8 cellular contexts compared by ENCODE assay signal in the genomic region with DNA sequence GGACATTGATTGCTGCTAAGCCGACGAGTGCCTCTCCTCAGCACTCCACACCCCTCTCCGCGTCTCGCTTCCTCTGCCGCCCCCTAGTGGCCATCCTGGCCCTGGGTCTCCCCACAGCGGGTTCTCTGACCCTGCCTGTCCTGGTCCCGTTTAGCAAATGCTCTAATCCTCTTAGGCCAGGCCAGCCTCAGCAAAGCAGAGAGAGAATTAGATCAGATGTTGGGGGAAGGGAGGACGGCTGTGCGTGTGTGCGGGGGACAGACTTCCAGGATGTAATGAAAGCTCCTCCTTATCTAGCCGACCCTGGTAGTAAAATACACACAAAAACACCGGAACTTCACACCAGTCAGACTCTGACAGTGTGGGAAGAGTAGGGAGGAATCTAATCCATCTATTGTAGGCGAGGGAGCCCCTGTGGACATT. TPM values are rescaled to one million over a fixed set of nuclear protein-coding genes. Genes with fewer than 3 reads are reported as not detected.
DNase-seq lines count a peak whose midpoint lies in the region; ATAC-seq lines count a peak whose summit lies in the region.

No MANE protein-coding gene starts in this region.

- H4K8ac ChIP-seq in mesenchymal stem cell (ENCODE audit: low read length), result peak overlapping the region; percentile 75

- no peak overlapping the region for H2AFZ ChIP-seq in mesenchymal stem cell (ENCODE audit: low read depth, low read length)

- no peak overlapping the region for H3K9ac ChIP-seq in mesenchymal stem cell (ENCODE audit: low read length)

- H3K14ac ChIP-seq in mesenchymal stem cell (ENCODE audit: low read length in 2 of 2), result no peak overlapping the region

- H2BK120ac ChIP-seq in mesenchymal stem cell (ENCODE audit: low read depth, low read length), result no peak overlapping the region

- DNase-seq in Ammon's horn (ENCODE audit: low spot score), result peak; percentile 86
- peak; percentile 60 for DNase-seq in HCEC 1CT
- DNase-seq in NCI-H82 treated with DMSO at 0.1 percent for 48 hours (lab: John Stamatoyannopoulos, UW; ENCODE audit: unreplicated experiment), result peak; percentile 100
- peak; percentile 45 to 82 for DNase-seq in activated CD8-positive, alpha-beta memory T cell treated with anti-CD3 and anti-CD28 coated beads for 1 hour (ENCODE audit: extremely low read depth in 1 of 2, low read depth in 1 of 2)
- peak; percentile 75 for DNase-seq in effector CD8-positive, alpha-beta T cell (lab: John Stamatoyannopoulos, UW)
- peak; percentile 74 for DNase-seq in mesenchymal stem cell
- peak; percentile 83 for DNase-seq in stimulated activated CD8-positive, alpha-beta memory T cell treated with anti-CD3 and anti-CD28 coated beads, Interleukin-15, amount 100 ng/mL, for 1 hour (ENCODE audit: low read depth)

- H3K79me1 ChIP-seq in mesenchymal stem cell (replicated peaks; ENCODE audit: low read length, poor library complexity, severe bottlenecking), result no peaks in the 10 kb centered on the region

- H3K27me3 ChIP-seq in mesenchymal stem cell (ENCODE audit: control insufficient read depth in 1 of 2, insufficient read depth in 1 of 2, low read length in 2 of 2), result peaks cover 0 to 13% of the 10 kb centered on the region in 2 experiments

- no peak overlapping the region for H3K18ac ChIP-seq in mesenchymal stem cell (ENCODE audit: low read depth in 1 of 2, low read length in 2 of 2)

- H3K27ac ChIP-seq in mesenchymal stem cell (ENCODE audit: low read length, poor library complexity, severe bottlenecking), result no peak overlapping the region

- ATAC-seq in GM19035 (IDR thresholded peaks at IDR 0.05; ENCODE audit: unreplicated experiment), result no peak

- no peak overlapping the region for H3K23ac ChIP-seq in mesenchymal stem cell (ENCODE audit: low read length in 2 of 2)

- no peak overlapping the region for H3K4me3 ChIP-seq in mesenchymal stem cell (ENCODE audit: insufficient read depth in 1 of 2, low read depth in 1 of 2, low read length in 2 of 2)

- H2BK15ac ChIP-seq in mesenchymal stem cell (ENCODE audit: low read depth, poor library complexity, severe bottlenecking), result no peak overlapping the region

- no peak overlapping the region for H2BK12ac ChIP-seq in mesenchymal stem cell (ENCODE audit: low read length in 2 of 2)

- H2BK5ac ChIP-seq in mesenchymal stem cell (ENCODE audit: low read depth, low read length, poor library complexity, severe bottlenecking), result no peak overlapping the region

- no peaks in the 10 kb centered on the region for H3K9me3 ChIP-seq in mesenchymal stem cell (ENCODE audit: control insufficient read depth, low read length)

- no peaks in the 10 kb centered on the region for H3K36me3 ChIP-seq in mesenchymal stem cell (ENCODE audit: control insufficient read depth in 1 of 2, insufficient read depth in 2 of 2, low read depth in 1 of 2, low read length in 2 of 2)

- H4K91ac ChIP-seq in mesenchymal stem cell (ENCODE audit: low read length), result no peak overlapping the region

- WGBS in mesenchymal stem cell, result 14% methylated on average over 13 of the region's 14 CpGs

- no peak overlapping the region for H2AK5ac ChIP-seq in mesenchymal stem cell (ENCODE audit: low read length, severe bottlenecking)

- no peak overlapping the region for H3K4ac ChIP-seq in mesenchymal stem cell (ENCODE audit: low read depth in 1 of 2, low read length in 2 of 2)

- no peaks in the 10 kb centered on the region for H3K4me1 ChIP-seq in mesenchymal stem cell (ENCODE audit: control insufficient read depth, insufficient read depth, low read depth, low read length)

- H3K4me2 ChIP-seq in mesenchymal stem cell (ENCODE audit: low read length, poor library complexity, severe bottlenecking), result no peak overlapping the region

RNA-seq across cellular contexts. Expression of gene TPRX2, which starts 4.5 kb away (rescaled TPM):
- polyA plus RNA-seq in mesenchymal stem cell (2013, experiment 1 of 2), result not detected
- polyA plus RNA-seq in mesenchymal stem cell (2013, experiment 2 of 2), result not detected

RNA-seq across cellular contexts. Expression of gene SULT2A1, which starts 22.6 kb away (rescaled TPM):
- polyA plus RNA-seq in mesenchymal stem cell (2013, experiment 1 of 2), result not detected
- not detected for polyA plus RNA-seq in mesenchymal stem cell (2013, experiment 2 of 2)

RNA-seq across cellular contexts. Expression of gene CRX, which starts 41.8 kb away (rescaled TPM):
- not detected for polyA plus RNA-seq in mesenchymal stem cell (2013, experiment 1 of 2)
- polyA plus RNA-seq in mesenchymal stem cell (2013, experiment 2 of 2), result not detected

RNA-seq across cellular contexts. Expression of gene TPRX1, which starts 59.2 kb away (rescaled TPM):
- polyA plus RNA-seq in mesenchymal stem cell (2013, experiment 1 of 2), result not detected
- not detected for polyA plus RNA-seq in mesenchymal stem cell (2013, experiment 2 of 2)
